20 cellular contexts compared by ENCODE assay signal in genomic region chr15:50964075-50964474, GRCh38. TPM values are rescaled to one million over a fixed set of nuclear protein-coding genes. Genes with fewer than 3 reads are reported as not detected.
A peak's percentile ranks its signal among the peaks of the same experiment; 100 is the strongest.
DNase-seq lines count a peak whose midpoint lies in the region; ATAC-seq and FAIRE-seq lines count a peak whose summit lies in the region.
"Had no signal": no experiment of that assay in that cellular context is flagged by ENCODE, and none has a peak within 500 bp of the region (broad histone marks: within the 10 kb centered on the region; RNA-seq: fewer than 3 reads in every experiment).

No MANE protein-coding gene starts in this region.

- no peaks in the 10 kb centered on the region for H3K27me3 Mint-ChIP-seq in activated T-cell treated with anti-CD3 and anti-CD28 coated beads, Interleukin-2, amount 50 U/mL, for 72 hours (ENCODE audit: low read depth)
- H3K27me3 Mint-ChIP-seq: B cell; CD4-positive, CD25-positive, alpha-beta regulatory T cell; CD8-positive, alpha-beta memory T cell had no signal

- H3K4ac ChIP-seq in mesenchymal stem cell (ENCODE audit: low read depth in 1 of 2, low read length in 2 of 2), result no peak overlapping the region

- DNase-seq in activated T-cell treated with anti-CD3 and anti-CD28 coated beads, Interleukin-2, amount 50 U/mL, for 72 hours, result no peak
- DNase-seq in activated T-cell treated with anti-CD3 and anti-CD28 coated beads, Interleukin-2, amount 50 U/mL, for 1 hour, result no peak
- peak; percentile 7 for DNase-seq in HT-29 (ENCODE audit: low spot score)
- no peak for DNase-seq in mesenchymal stem cell
- DNase-seq in NCI-H524 treated with DMSO at 0.1 percent for 48 hours (lab: John Stamatoyannopoulos, UW), result no peak
- no peak for DNase-seq in inferior parietal cortex (ENCODE audit: extremely low spot score)
- DNase-seq: 8988T; CD4-positive, CD25-positive, alpha-beta regulatory T cell; CD8-positive, alpha-beta memory T cell; COR-L47; DMS153; DMS79; GF-D8; H9; Kasumi-1 had no signal

- no peak overlapping the region for H2BK120ac ChIP-seq in mesenchymal stem cell (ENCODE audit: low read depth, low read length)

- H2BK5ac ChIP-seq in mesenchymal stem cell (ENCODE audit: low read depth, low read length, poor library complexity, severe bottlenecking), result peak overlapping the region; percentile 44

- H3K36me3 Mint-ChIP-seq in activated T-cell treated with anti-CD3 and anti-CD28 coated beads, Interleukin-2, amount 50 U/mL, for 72 hours (ENCODE audit: insufficient read depth in 2 of 2), result peaks cover 37 to 57% of the 10 kb centered on the region in 2 donors

- no peak overlapping the region for H3K27ac ChIP-seq in mesenchymal stem cell (ENCODE audit: low read length, poor library complexity, severe bottlenecking)
- H3K27ac ChIP-seq: BLaER1 treated with 17β-estradiol and CSF1 and Interleukin-3, amounts not matched to agents 10 nM and 100 nM had no signal

- no peak overlapping the region for H2AK5ac ChIP-seq in mesenchymal stem cell (ENCODE audit: low read length, severe bottlenecking)

- H3K4me1 Mint-ChIP-seq in activated T-cell treated with anti-CD3 and anti-CD28 coated beads, Interleukin-2, amount 50 U/mL, for 72 hours (ENCODE audit: low read depth), result no peaks in the 10 kb centered on the region
- H3K4me1 Mint-ChIP-seq: B cell; CD8-positive, alpha-beta memory T cell; H9 had no signal

- no peak overlapping the region for H4K8ac ChIP-seq in mesenchymal stem cell (ENCODE audit: low read length)

- no peak overlapping the region for H4K91ac ChIP-seq in mesenchymal stem cell (ENCODE audit: low read length)

- H3K4me1 ChIP-seq in mesenchymal stem cell (ENCODE audit: control insufficient read depth, insufficient read depth, low read depth, low read length), result no peaks in the 10 kb centered on the region
- H3K4me1 ChIP-seq: BLaER1 treated with 17β-estradiol and CSF1 and Interleukin-3, amounts not matched to agents 10 nM and 100 nM had no signal

- peaks cover 2% of the 10 kb centered on the region for H3K79me1 ChIP-seq in mesenchymal stem cell (replicated peaks; ENCODE audit: low read length, poor library complexity, severe bottlenecking)

- H3K36me3 ChIP-seq in mesenchymal stem cell (ENCODE audit: control insufficient read depth in 1 of 2, insufficient read depth in 2 of 2, low read depth in 1 of 2, low read length in 2 of 2), result peaks cover 6 to 72% of the 10 kb centered on the region in 2 experiments

- no peak overlapping the region for H3K9ac ChIP-seq in mesenchymal stem cell (ENCODE audit: low read length)
- H3K9ac ChIP-seq: BLaER1 treated with 17β-estradiol and CSF1 and Interleukin-3, amounts not matched to agents 10 nM and 100 nM had no signal

- no peaks in the 10 kb centered on the region for H3K27me3 ChIP-seq in mesenchymal stem cell (ENCODE audit: control insufficient read depth in 1 of 2, insufficient read depth in 1 of 2, low read length in 2 of 2)
- H3K27me3 ChIP-seq: BLaER1 treated with 17β-estradiol and CSF1 and Interleukin-3, amounts not matched to agents 10 nM and 100 nM had no signal

- FAIRE-seq in TTC549 (lab: Jason Lieb, UNC), result peak; percentile 7
- FAIRE-seq: H1 had no signal

- H3K9me3 Mint-ChIP-seq in activated T-cell treated with anti-CD3 and anti-CD28 coated beads, Interleukin-2, amount 50 U/mL, for 72 hours, result peaks cover 31 to 32% of the 10 kb centered on the region in 2 donors
- H3K9me3 Mint-ChIP-seq: H9 had no signal

- no peak overlapping the region for H3K23ac ChIP-seq in mesenchymal stem cell (ENCODE audit: low read length in 2 of 2)

- H2AFZ ChIP-seq in mesenchymal stem cell (ENCODE audit: low read depth, low read length), result no peak overlapping the region

- no peak overlapping the region for H3K4me2 ChIP-seq in mesenchymal stem cell (ENCODE audit: low read length, poor library complexity, severe bottlenecking)
- H3K4me2 ChIP-seq: BLaER1 treated with 17β-estradiol and CSF1 and Interleukin-3, amounts not matched to agents 10 nM and 100 nM had no signal

- no peak overlapping the region for H3K14ac ChIP-seq in mesenchymal stem cell (ENCODE audit: low read length in 2 of 2)

- no peak overlapping the region for H3K4me3 Mint-ChIP-seq in activated T-cell treated with anti-CD3 and anti-CD28 coated beads, Interleukin-2, amount 50 U/mL, for 72 hours
- H3K4me3 Mint-ChIP-seq: B cell; CD4-positive, CD25-positive, alpha-beta regulatory T cell; CD8-positive, alpha-beta memory T cell; H9 had no signal

- no peak for ATAC-seq in activated T-cell treated with anti-CD3 and anti-CD28 coated beads, Interleukin-2, amount 50 U/mL, for 72 hours (replicated peaks in 1 of 2)
- ATAC-seq in HG02642 (IDR thresholded peaks at IDR 0.05; ENCODE audit: poor library complexity, unreplicated experiment), result no peak

- no peak overlapping the region for H2BK12ac ChIP-seq in mesenchymal stem cell (ENCODE audit: low read length in 2 of 2)

- no peak overlapping the region for H2BK15ac ChIP-seq in mesenchymal stem cell (ENCODE audit: low read depth, poor library complexity, severe bottlenecking)

- peaks cover 66% of the 10 kb centered on the region for H3K9me3 ChIP-seq in mesenchymal stem cell (ENCODE audit: control insufficient read depth, low read length)

- H3K18ac ChIP-seq in mesenchymal stem cell (ENCODE audit: low read depth in 1 of 2, low read length in 2 of 2), result no peak overlapping the region

- H3K27ac Mint-ChIP-seq in activated T-cell treated with anti-CD3 and anti-CD28 coated beads, Interleukin-2, amount 50 U/mL, for 72 hours, result peak overlapping the region; percentile 29
- H3K27ac Mint-ChIP-seq: B cell; CD4-positive, CD25-positive, alpha-beta regulatory T cell; H9 had no signal

- H3K4me3 ChIP-seq in mesenchymal stem cell (ENCODE audit: insufficient read depth in 1 of 2, low read depth in 1 of 2, low read length in 2 of 2), result no peak overlapping the region
- H3K4me3 ChIP-seq: BLaER1 treated with 17β-estradiol and CSF1 and Interleukin-3, amounts not matched to agents 10 nM and 100 nM had no signal

RNA-seq across cellular contexts. Expression of gene AP4E1, which starts 55.6 kb away (rescaled TPM):
- total RNA-seq in activated T-cell treated with anti-CD3 and anti-CD28 coated beads, Interleukin-2, amount 50 U/mL, for 72 hours, result 10 to 100 TPM; 13.3 to 17.1 TPM
- 4.0 and 4.4 TPM in 2 replicates for total RNA-seq in HT-29 (2014; rRNA removed; shearing (Covaris generic))
- polyA plus RNA-seq in mesenchymal stem cell (2013, experiment 1 of 2), result 3.7 TPM
- 3.9 TPM for polyA plus RNA-seq in mesenchymal stem cell (2013, experiment 2 of 2)
